Comparison of ENCODE assay signal across 25 cellular contexts in the genomic region with DNA sequence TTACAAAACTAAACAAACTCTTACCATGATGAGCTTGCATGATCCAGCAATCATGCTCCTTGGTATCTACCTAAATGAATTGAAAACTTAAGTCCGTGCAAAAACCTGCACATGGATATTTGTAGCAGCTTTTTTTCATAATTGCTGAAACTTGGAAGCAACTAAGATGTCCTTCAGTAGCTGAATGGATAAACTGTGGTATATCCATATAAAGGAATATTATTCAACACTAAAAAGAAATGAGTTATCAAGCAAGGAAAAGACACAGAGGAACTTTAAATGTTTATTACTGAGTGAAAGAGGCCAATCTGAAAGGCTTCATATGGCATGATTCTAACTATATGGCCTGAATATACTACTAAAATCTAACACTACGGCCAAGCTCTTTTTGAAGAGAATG.
"Had no signal": no experiment of that assay in that cellular context is flagged by ENCODE, and none has a peak within 500 bp of the region (broad histone marks: within the 10 kb centered on the region; RNA-seq: fewer than 3 reads in every experiment).

No MANE protein-coding gene starts in this region.

- H3K4me1 ChIP-seq: colonic mucosa, foreskin keratinocyte had no signal

- H3K4me3 ChIP-seq: colonic mucosa, coronary artery, dorsolateral prefrontal cortex, esophagus muscularis mucosa, esophagus squamous epithelium, gastrocnemius medialis, gastroesophageal sphincter, heart left ventricle, heart right ventricle, hepatocyte had no signal

- H3K36me3 ChIP-seq: colonic mucosa, esophagus muscularis mucosa, esophagus squamous epithelium, gastrocnemius medialis, gastroesophageal sphincter, heart left ventricle, heart right ventricle had no signal

- H3K27ac ChIP-seq: colonic mucosa, coronary artery, dorsolateral prefrontal cortex, epithelial cell of prostate, esophagus muscularis mucosa, esophagus squamous epithelium, foreskin keratinocyte, gastrocnemius medialis, gastroesophageal sphincter, heart left ventricle, heart right ventricle, hepatocyte had no signal

- ATAC-seq: effector memory CD8-positive, alpha-beta T cell; esophagus mucosa; foreskin keratinocyte; gastrocnemius medialis; gastroesophageal sphincter; heart left ventricle; heart right ventricle had no signal

- DNase-seq: colonic mucosa; cortex of kidney; dermis blood vessel endothelial cell; dorsolateral prefrontal cortex; effector CD4-positive, alpha-beta T cell; effector CD8-positive, alpha-beta T cell; effector memory CD4-positive, alpha-beta T cell; effector memory CD8-positive, alpha-beta T cell; endodermal cell; erythroblast; esophagus squamous epithelium; foreskin fibroblast; foreskin keratinocyte; foreskin melanocyte; gastrocnemius medialis; glutamatergic neuron; head of caudate nucleus; heart left ventricle; heart right ventricle had no signal

- H3K4me2 ChIP-seq: hepatocyte had no signal

- H3K9me3 ChIP-seq: colonic mucosa, esophagus muscularis mucosa, esophagus squamous epithelium, gastrocnemius medialis, gastroesophageal sphincter had no signal

- H2AFZ ChIP-seq: hepatocyte had no signal

- H3K27me3 ChIP-seq: colonic mucosa, dorsolateral prefrontal cortex, esophagus muscularis mucosa, esophagus squamous epithelium, foreskin keratinocyte, gastrocnemius medialis, gastroesophageal sphincter, heart left ventricle, heart right ventricle, hepatocyte had no signal

- H3K79me2 ChIP-seq: hepatocyte had no signal
